Comparison of ENCODE assay signal across 17 cellular contexts in the genomic region with DNA sequence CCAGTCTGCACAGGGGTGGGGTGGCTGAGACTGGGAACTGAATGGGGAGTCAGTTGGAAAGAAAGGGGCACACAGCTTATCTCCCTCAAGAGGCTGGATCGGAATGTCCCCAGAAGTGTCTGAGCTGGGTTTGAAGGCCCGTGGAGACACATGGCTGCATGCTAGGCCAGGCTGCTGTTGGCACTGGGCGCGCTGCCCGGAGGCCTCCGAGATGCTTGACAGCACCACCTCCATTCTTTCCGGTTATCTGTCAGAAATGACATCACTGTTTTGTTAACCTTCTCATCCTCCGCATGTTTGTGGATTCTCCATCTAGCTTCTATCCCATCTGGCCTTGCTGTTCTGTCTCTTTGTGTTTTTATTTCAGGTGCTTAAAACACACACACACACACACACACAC.
DNase-seq lines count a peak whose midpoint lies in the region; ATAC-seq and TF ChIP-seq lines count a peak whose summit lies in the region.
"Had no signal": no experiment of that assay in that cellular context is flagged by ENCODE, and none has a peak within 500 bp of the region (broad histone marks: within the 10 kb centered on the region; RNA-seq: fewer than 3 reads in every experiment).

No MANE protein-coding gene starts in this region.

- TF ChIP-seq CTCF in BE2C (IDR thresholded peaks at IDR 0.05; ENCODE audit: low read depth, low read length) (no peak), astrocyte of the spinal cord (IDR thresholded peaks at IDR 0.05; ENCODE audit: low read depth, low read length) (no peak)

- no peaks in the 10 kb centered on the region for H3K4me1 ChIP-seq in BE2C
- H3K4me1 ChIP-seq: esophagus muscularis mucosa, SJCRH30 had no signal

- H3K27me3 ChIP-seq in BE2C, result no peaks in the 10 kb centered on the region
- H3K27me3 ChIP-seq: esophagus muscularis mucosa, neural progenitor cell, SJCRH30 had no signal

- no peaks in the 10 kb centered on the region for H3K9me3 ChIP-seq in BE2C
- H3K9me3 ChIP-seq: SJCRH30 had no signal

- in situ Hi-C loops in astrocyte of the spinal cord (cut with HindIII; ENCODE audit: low sequenced_read_pairs), result no loop called here

- no peak overlapping the region for H3K4me3 ChIP-seq in BE2C (ENCODE audit: low read depth, low read length)
- H3K4me3 ChIP-seq in astrocyte of the spinal cord (ENCODE audit: low read depth, low read length), result no peak overlapping the region
- H3K4me3 ChIP-seq: esophagus muscularis mucosa, neural progenitor cell, SJCRH30 had no signal

- peak; percentile 40 for DNase-seq in BE2C
- DNase-seq in NCI-H2029 treated with DMSO at 0.1 percent for 48 hours (lab: John Stamatoyannopoulos, UW), result peak; percentile 87
- DNase-seq in astrocyte of the spinal cord (ENCODE audit: low read depth, low spot score), result peak; percentile 15
- DNase-seq in iris pigment epithelial cell (ENCODE audit: low read depth), result peak; percentile 28
- DNase-seq in NCI-H187 (lab: John Stamatoyannopoulos, UW), result no peak
- DNase-seq: activated CD4-positive, alpha-beta memory T cell treated with anti-CD3 and anti-CD28 coated beads, Interleukin-2, amount 10 ng/mL, durations not matched to agents 7 days and 5 days; dermis blood vessel endothelial cell; Karpas-422; NCI-H1436 treated with DMSO at 0.1 percent for 48 hours; SJCRH30; small intestine; stimulated activated naive CD4-positive, alpha-beta T cell treated with Interleukin-2 at 50 U/mL for 16 hours had no signal

- H3K36me3 ChIP-seq in BE2C, result no peaks in the 10 kb centered on the region
- H3K36me3 ChIP-seq: esophagus muscularis mucosa, neural progenitor cell, SJCRH30 had no signal

- no peak for ATAC-seq in HG03045 (IDR thresholded peaks at IDR 0.05; ENCODE audit: unreplicated experiment)
- ATAC-seq in HG03108 (IDR thresholded peaks at IDR 0.05; ENCODE audit: unreplicated experiment), result no peak
- ATAC-seq in HG02970 (IDR thresholded peaks at IDR 0.05; ENCODE audit: low FRiP score, unreplicated experiment), result no peak

Comparison
In these comparisons a context has a peak if more than half of its experiments do, and no peak if none do; other contexts are left out.
1. DNase-seq: peak in BE2C (single experiment), NCI-H2029 treated with DMSO at 0.1 percent for 48 hours (single experiment), astrocyte of the spinal cord (single experiment) and iris pigment epithelial cell (single experiment); none in NCI-H187 (0 of 2).